ENCODE assay signal across 9 cellular contexts in genomic region chr6:33290459-33290858, GRCh38. TPM values are rescaled to one million over a fixed set of nuclear protein-coding genes. Genes with fewer than 3 reads are reported as not detected.
DNase-seq lines count a peak whose midpoint lies in the region; ATAC-seq and TF ChIP-seq lines count a peak whose summit lies in the region.
"Had no signal": no experiment of that assay in that cellular context is flagged by ENCODE, and none has a peak within 500 bp of the region (broad histone marks: within the 10 kb centered on the region; RNA-seq: fewer than 3 reads in every experiment).

No MANE protein-coding gene starts in this region.

- H3K27me3 Mint-ChIP-seq in activated T-cell treated with anti-CD3 and anti-CD28 coated beads, Interleukin-2, amount 50 U/mL, for 4 hours (ENCODE audit: low read depth): no peaks in the 10 kb centered on the region
- H3K27me3 Mint-ChIP-seq in activated T-helper 17 cell treated with anti-CD3 and anti-CD28 coated beads, Interleukin-2, amount 50 U/mL, for 72 hours: no peaks in the 10 kb centered on the region
- peaks cover 0 to 5% (median 2%) of the 10 kb centered on the region in 3 donors for H3K27me3 Mint-ChIP-seq in immature natural killer cell (ENCODE audit: low read depth in 3 of 3)

- H3K4me3 ChIP-seq in subcutaneous abdominal adipose tissue (ENCODE audit: low read depth in 1 of 5, low read length in 5 of 5) (peak overlapping the region in 4 of 5 donors; percentile 79 to 97 (median 84)), body of pancreas (no peak overlapping the region)

- peaks cover 40% of the 10 kb centered on the region for H3K4me1 Mint-ChIP-seq in activated T-cell treated with anti-CD3 and anti-CD28 coated beads, Interleukin-2, amount 50 U/mL, for 4 hours (ENCODE audit: low read depth)
- H3K4me1 Mint-ChIP-seq in activated T-helper 17 cell treated with anti-CD3 and anti-CD28 coated beads, Interleukin-2, amount 50 U/mL, for 72 hours: peaks cover 27% of the 10 kb centered on the region
- H3K4me1 Mint-ChIP-seq in immature natural killer cell: peaks cover 49 to 50% of the 10 kb centered on the region in 2 donors

- H3K4me1 ChIP-seq in subcutaneous abdominal adipose tissue (ENCODE audit: control insufficient read depth in 5 of 5, insufficient read depth in 5 of 5, low read length in 5 of 5) (peaks cover 6 to 28% (median 23%) of the 10 kb centered on the region in 5 donors), body of pancreas (peaks cover 25% of the 10 kb centered on the region)

- peak overlapping the region; percentile 89 for H3K27ac Mint-ChIP-seq in activated T-helper 17 cell treated with anti-CD3 and anti-CD28 coated beads, Interleukin-2, amount 50 U/mL, for 72 hours
- H3K27ac Mint-ChIP-seq in immature natural killer cell: peak overlapping the region in 5 of 6 donors; percentile 51 to 97 (median 87)

- H3K4me3 Mint-ChIP-seq in activated T-cell treated with anti-CD3 and anti-CD28 coated beads, Interleukin-2, amount 50 U/mL, for 4 hours: peak overlapping the region; percentile 98
- peak overlapping the region; percentile 84 for H3K4me3 Mint-ChIP-seq in activated T-helper 17 cell treated with anti-CD3 and anti-CD28 coated beads, Interleukin-2, amount 50 U/mL, for 72 hours
- peak overlapping the region; percentile 97 to 99 (median 98) for H3K4me3 Mint-ChIP-seq in immature natural killer cell

- no peak for DNase-seq in activated T-cell treated with anti-CD3 and anti-CD28 coated beads, Interleukin-2, amount 50 U/mL, for 4 hours
- no peak for DNase-seq in activated T-cell treated with anti-CD3 and anti-CD28 coated beads, Interleukin-2, amount 50 U/mL, for 1 hour
- DNase-seq in immature natural killer cell (no peak), OCI-M2 (lab: John Stamatoyannopoulos, UW; ENCODE audit: unreplicated experiment) (no peak), body of pancreas (no peak)
- DNase-seq: HCEC 1CT had no signal

- no peak for TF ChIP-seq POLR2A in body of pancreas (IDR thresholded peaks at IDR 0.05)

- H3K27ac ChIP-seq in subcutaneous abdominal adipose tissue (ENCODE audit: low read depth, low read length) (no peak overlapping the region), body of pancreas (no peak overlapping the region)

- H3K36me3 Mint-ChIP-seq in activated T-cell treated with anti-CD3 and anti-CD28 coated beads, Interleukin-2, amount 50 U/mL, for 4 hours (ENCODE audit: insufficient read depth): peaks cover 38% of the 10 kb centered on the region
- peaks cover 90% of the 10 kb centered on the region for H3K36me3 Mint-ChIP-seq in activated T-helper 17 cell treated with anti-CD3 and anti-CD28 coated beads, Interleukin-2, amount 50 U/mL, for 72 hours (ENCODE audit: low read depth)
- peaks cover 8 to 38% (median 13%) of the 10 kb centered on the region in 3 donors for H3K36me3 Mint-ChIP-seq in immature natural killer cell

- H3K27me3 ChIP-seq in subcutaneous abdominal adipose tissue (ENCODE audit: control insufficient read depth in 5 of 5, insufficient read depth in 4 of 5, low read length in 5 of 5): no peaks in the 10 kb centered on the region
- no peaks in the 10 kb centered on the region for H3K27me3 ChIP-seq in body of pancreas

- H3K36me3 ChIP-seq in subcutaneous abdominal adipose tissue (ENCODE audit: control insufficient read depth in 5 of 5, insufficient read depth in 5 of 5, low read length in 5 of 5) (peaks cover 0 to 65% (median 57%) of the 10 kb centered on the region in 5 donors), body of pancreas (replicated peaks in 1 of 2; ENCODE audit: insufficient read depth in 1 of 2, low read depth in 2 of 2) (peaks cover 0 to 6% of the 10 kb centered on the region in 2 donors)

- H3K9ac ChIP-seq in subcutaneous abdominal adipose tissue (ENCODE audit: low read length in 5 of 5): peak overlapping the region in 4 of 5 donors; percentile 28 to 95 (median 84)

- TF ChIP-seq CTCF in body of pancreas (IDR thresholded peaks at IDR 0.05): no peak

- H3K9me3 Mint-ChIP-seq in activated T-cell treated with anti-CD3 and anti-CD28 coated beads, Interleukin-2, amount 50 U/mL, for 4 hours: no peaks in the 10 kb centered on the region
- H3K9me3 Mint-ChIP-seq in activated T-helper 17 cell treated with anti-CD3 and anti-CD28 coated beads, Interleukin-2, amount 50 U/mL, for 72 hours: no peaks in the 10 kb centered on the region
- no peaks in the 10 kb centered on the region for H3K9me3 Mint-ChIP-seq in immature natural killer cell

- no peaks in the 10 kb centered on the region for H3K9me3 ChIP-seq in subcutaneous abdominal adipose tissue (ENCODE audit: control insufficient read depth in 5 of 5, low read length in 5 of 5)
- H3K9me3 ChIP-seq in body of pancreas: no peaks in the 10 kb centered on the region

- intact Hi-C loops in body of pancreas (cut with DNase I): no loop called here

- ATAC-seq in activated T-cell treated with anti-CD3 and anti-CD28 coated beads, Interleukin-2, amount 50 U/mL, for 4 hours: no peak
- no peak for ATAC-seq in activated T-helper 17 cell treated with anti-CD3 and anti-CD28 coated beads, Interleukin-2, amount 50 U/mL, for 72 hours (replicated peaks)
- ATAC-seq in body of pancreas (no peak), HG03442 (IDR thresholded peaks at IDR 0.05; ENCODE audit: unreplicated experiment) (no peak)

- WGBS in body of pancreas, 2 donors: 61 to 71% methylated on average over 7 of the region's 7 CpGs

RNA-seq across cellular contexts. Expression of gene PFDN6, which starts 1.1 kb away (rescaled TPM):
- total RNA-seq in activated T-cell treated with anti-CD3 and anti-CD28 coated beads, Interleukin-2, amount 50 U/mL, for 4 hours: 100 to 1,000 TPM; 153 to 157 (median 153) TPM
- total RNA-seq in activated T-helper 17 cell treated with anti-CD3 and anti-CD28 coated beads, Interleukin-2, amount 50 U/mL, for 72 hours: 10 to 100 TPM; 57.9 to 81.2 TPM
- polyA plus RNA-seq in immature natural killer cell: 10 to 100 TPM; 25.7 to 55.6 (median 49.2) TPM
- total RNA-seq in body of pancreas: 10 to 100 TPM; 10.2 to 19.7 TPM

RNA-seq across cellular contexts. Expression of gene WDR46, which starts 1.4 kb away (rescaled TPM):
- 100 to 1,000 TPM; 188 to 198 (median 197) TPM for total RNA-seq in activated T-cell treated with anti-CD3 and anti-CD28 coated beads, Interleukin-2, amount 50 U/mL, for 4 hours
- total RNA-seq in activated T-helper 17 cell treated with anti-CD3 and anti-CD28 coated beads, Interleukin-2, amount 50 U/mL, for 72 hours: 10 to 100 TPM; 51.2 to 98.7 TPM
- 10 to 100 TPM; 59.4 to 81.6 (median 74.3) TPM for polyA plus RNA-seq in immature natural killer cell
- 10 to 100 TPM; 27.8 to 43.2 TPM for total RNA-seq in body of pancreas

RNA-seq across cellular contexts. Expression of gene RGL2, which starts 8.3 kb away (rescaled TPM):
- 10 to 100 TPM; 11.6 to 15.8 (median 15.4) TPM for total RNA-seq in activated T-cell treated with anti-CD3 and anti-CD28 coated beads, Interleukin-2, amount 50 U/mL, for 4 hours
- total RNA-seq in activated T-helper 17 cell treated with anti-CD3 and anti-CD28 coated beads, Interleukin-2, amount 50 U/mL, for 72 hours: 10 to 100 TPM; 37.7 to 73.4 TPM
- polyA plus RNA-seq in immature natural killer cell: 10 to 100 TPM in 1 of 3 donors, 1 to 10 TPM in 2; 5.9 to 14.7 (median 8.0) TPM
- 10 to 100 TPM; 31.3 to 31.9 TPM for total RNA-seq in body of pancreas

RNA-seq across cellular contexts. Expression of gene B3GALT4, which starts 13.5 kb away (rescaled TPM):
- 1 to 10 TPM; 2.6 to 3.8 (median 3.7) TPM for total RNA-seq in activated T-cell treated with anti-CD3 and anti-CD28 coated beads, Interleukin-2, amount 50 U/mL, for 4 hours
- 1 to 10 TPM; 4.0 to 5.8 TPM for total RNA-seq in activated T-helper 17 cell treated with anti-CD3 and anti-CD28 coated beads, Interleukin-2, amount 50 U/mL, for 72 hours
- polyA plus RNA-seq in immature natural killer cell: 10 to 100 TPM; 38.6 to 55.0 (median 44.1) TPM
- 1 to 10 TPM; 3.9 to 5.6 TPM for total RNA-seq in body of pancreas

RNA-seq across cellular contexts. Expression of gene RPS18, which starts 18.6 kb away (rescaled TPM):
- total RNA-seq in activated T-cell treated with anti-CD3 and anti-CD28 coated beads, Interleukin-2, amount 50 U/mL, for 4 hours: 1,000 to 10,000 TPM; 4,231 to 4,415 (median 4,409) TPM
- 1,000 to 10,000 TPM; 3,349 to 4,633 TPM for total RNA-seq in activated T-helper 17 cell treated with anti-CD3 and anti-CD28 coated beads, Interleukin-2, amount 50 U/mL, for 72 hours
- polyA plus RNA-seq in immature natural killer cell: 1,000 to 10,000 TPM; 2,992 to 6,506 (median 3,113) TPM
- total RNA-seq in body of pancreas: 1,000 to 10,000 TPM in 1 of 2 donors, 100 to 1,000 TPM in 1; 772 to 1,608 TPM

Comparison
In these comparisons a context has a peak if more than half of its experiments do, and no peak if none do; other contexts are left out.
1. H3K4me3 ChIP-seq: peak in subcutaneous abdominal adipose tissue (4 of 5); none in body of pancreas (0 of 2).
2. Peak in every context shown above with its lines, with median percentiles within 50 percentile points of each other: H3K4me3 Mint-ChIP-seq.